In genomic region chr1:24107462-24108225, GRCh38 we compare ENCODE assay signal across 1 cellular context.
TF ChIP-seq lines count a peak whose summit lies in the region.

No MANE protein-coding gene starts in this region.

TF ChIP-seq in HCT116, 20 proteins besides CTCF, POLR2A, EP300 and RAD21 (continued from another document):
- TF ChIP-seq REST (IDR thresholded peaks at IDR 0.05; ENCODE audit: low read depth) = no peak
- TF ChIP-seq TCF7L2 (IDR thresholded peaks at IDR 0.05; ENCODE audit: borderline replicate concordance, extremely low read depth, insufficient read depth, insufficient read length) = no peak
- TF ChIP-seq SP1 (IDR thresholded peaks at IDR 0.05; ENCODE audit: low read depth) = no peak
TF ChIP-seq in HCT116: peak in this region for 0.
